ENCODE assay signal across 10 cellular contexts in genomic region chr12:14630793-14631192, GRCh38.
DNase-seq lines count a peak whose midpoint lies in the region; ATAC-seq and TF ChIP-seq lines count a peak whose summit lies in the region.
"Had no signal": no experiment of that assay in that cellular context is flagged by ENCODE, and none has a peak within 500 bp of the region (broad histone marks: within the 10 kb centered on the region; RNA-seq: fewer than 3 reads in every experiment).

No MANE protein-coding gene starts in this region.

- H2AK5ac ChIP-seq in mesendoderm (ENCODE audit: low read length), result no peak overlapping the region

- H3K27ac ChIP-seq in GM23248, result no peak overlapping the region
- no peak overlapping the region for H3K27ac ChIP-seq in OCI-LY7 (ENCODE audit: low read depth, low read length, poor library complexity, severe bottlenecking)
- no peak overlapping the region for H3K27ac ChIP-seq in mesendoderm (ENCODE audit: low read depth, low read length)
- H3K27ac ChIP-seq in thoracic aorta, result no peak overlapping the region
- no peak overlapping the region for H3K27ac ChIP-seq in right lobe of liver
- H3K27ac ChIP-seq: BLaER1 had no signal

- TF ChIP-seq CTCF in OCI-LY7 (conservative IDR thresholded peaks at IDR 0.05; ENCODE audit: low read length) (no peak), thoracic aorta (IDR thresholded peaks at IDR 0.05) (no peak), right lobe of liver (IDR thresholded peaks at IDR 0.05) (no peak)

- no peak overlapping the region for H4K8ac ChIP-seq in mesendoderm (ENCODE audit: low read depth, low read length)

- no peak overlapping the region for H3K18ac ChIP-seq in mesendoderm (ENCODE audit: low read length)

- no peak overlapping the region for H3K56ac ChIP-seq in mesendoderm (ENCODE audit: low read length)

- no TSS peak for BruUV-seq in OCI-LY7 (replicated peaks; lab: Mats Ljungman, UMichigan)

- H3K9ac ChIP-seq in GM23248 (no peak overlapping the region), mesendoderm (ENCODE audit: low read length) (no peak overlapping the region)
- H3K9ac ChIP-seq: BLaER1 had no signal

- H3K4me1 ChIP-seq in GM23248 (ENCODE audit: insufficient read depth) (peaks cover 5% of the 10 kb centered on the region; the same call in 1 of the 2 replicates), OCI-LY7 (ENCODE audit: insufficient read depth, low read length, poor library complexity, severe bottlenecking) (peaks cover 28% of the 10 kb centered on the region), mesendoderm (ENCODE audit: control insufficient read depth, low read depth, low read length) (no peaks in the 10 kb centered on the region), thoracic aorta (ENCODE audit: control insufficient read depth in 1 of 2, low read depth in 2 of 2) (peaks cover 0 to 8% of the 10 kb centered on the region in 2 donors), right lobe of liver (no peaks in the 10 kb centered on the region)

- 0 out of 2 replicates have a peak overlapping the region, but pooled peaks have one; percentile 3 for H2AFZ ChIP-seq in GM23248
- peak overlapping the region; percentile 36; the same call in 1 of the 2 replicates for H2AFZ ChIP-seq in OCI-LY7 (ENCODE audit: low read length)

- intact Hi-C loops in OCI-LY7 (cut with micrococcal nuclease; ENCODE audit: unreplicated experiment) (loop anchor here (1.0 to 5.0 kb wide), 5 partner anchors 34 to 393 kb away; no protein-coding TSS in a partner anchor), right lobe of liver (cut with DNase I) (no loop called here)

- H3K79me2 ChIP-seq in GM23248 (ENCODE audit: insufficient read depth), result no peaks in the 10 kb centered on the region
- H3K79me2 ChIP-seq in OCI-LY7 (ENCODE audit: insufficient read depth, low read depth, low read length), result no peaks in the 10 kb centered on the region
- no peaks in the 10 kb centered on the region for H3K79me2 ChIP-seq in mesendoderm (ENCODE audit: control insufficient read depth, insufficient read depth, low read length)

- H4K20me1 ChIP-seq in GM23248 (ENCODE audit: insufficient read depth) (no peaks in the 10 kb centered on the region), OCI-LY7 (ENCODE audit: insufficient read depth, low read length) (no peaks in the 10 kb centered on the region)
- H4K20me1 ChIP-seq: BLaER1 had no signal

- no peak overlapping the region for H4K5ac ChIP-seq in mesendoderm (ENCODE audit: low read length)

- 6 to 10% methylated on average over 3 of the region's 3 CpGs for WGBS in GM23248 (ENCODE audit: low coverage in 1 of 2, low lambda C conversion rate in 2 of 2, missing lambda C conversion rate in 2 of 2), 2 experiments
- no CpG with 5 or more reads among the region's 3 CpGs for WGBS in mesendoderm (ENCODE audit: extremely low coverage, insufficient coverage, low lambda C conversion rate)
- WGBS in right lobe of liver (ENCODE audit: insufficient coverage, low coverage, low lambda C conversion rate, missing lambda C conversion rate), result 23% methylated on average over 3 of the region's 3 CpGs

- ATAC-seq in thoracic aorta (ENCODE audit: insufficient number of reproducible peaks, low FRiP score, low read depth), result peak; percentile 11
- no peak for ATAC-seq in right lobe of liver

- H3K9me2 ChIP-seq in GM23248 (ENCODE audit: insufficient read depth) (no peaks in the 10 kb centered on the region), OCI-LY7 (ENCODE audit: insufficient read depth, low read length) (no peaks in the 10 kb centered on the region)

- POLR2A ChIA-PET in OCI-LY7 (lab: Charles Lee), result no interaction called here

- H3K27me3 ChIP-seq in GM23248 (replicated peaks; ENCODE audit: insufficient read depth), result peaks cover 5% of the 10 kb centered on the region; the same call in 1 of the 2 replicates
- H3K27me3 ChIP-seq in mesendoderm (ENCODE audit: insufficient read depth, low read length, poor library complexity), result no peaks in the 10 kb centered on the region
- no peaks in the 10 kb centered on the region for H3K27me3 ChIP-seq in thoracic aorta (replicated peaks; ENCODE audit: insufficient read depth)
- H3K27me3 ChIP-seq in right lobe of liver, result no peaks in the 10 kb centered on the region
- H3K27me3 ChIP-seq: BLaER1 had no signal

- DNase-seq in GM23248, result no peak
- DNase-seq in OCI-LY7 (ENCODE audit: low spot score), result no peak
- DNase-seq in mesendoderm, result peak; percentile 31
- no peak for DNase-seq in thoracic aorta (ENCODE audit: low spot score)
- DNase-seq in DMS153 (lab: John Stamatoyannopoulos, UW), result no peak
- DNase-seq in right lobe of liver, result no peak
- no peak for DNase-seq in DMS 273 treated with DMSO at 0.1 percent for 48 hours (lab: John Stamatoyannopoulos, UW)
- DNase-seq: 8988T had no signal

- H3K4me3 ChIP-seq in GM23248 (no peak overlapping the region), OCI-LY7 (ENCODE audit: low read depth, low read length, poor library complexity, severe bottlenecking) (no peak overlapping the region), mesendoderm (ENCODE audit: low read length) (no peak overlapping the region), thoracic aorta (no peak overlapping the region), right lobe of liver (no peak overlapping the region)
- H3K4me3 ChIP-seq: BLaER1, GM12878 had no signal

- in situ Hi-C loops in GM23248 (cut with MboI), result no loop called here

- H3K9me3 ChIP-seq in GM23248 (ENCODE audit: low read depth), result no peaks in the 10 kb centered on the region
- peaks cover 6% of the 10 kb centered on the region; the same call in 1 of the 2 replicates for H3K9me3 ChIP-seq in OCI-LY7 (ENCODE audit: low read length)
- no peaks in the 10 kb centered on the region for H3K9me3 ChIP-seq in thoracic aorta
- no peaks in the 10 kb centered on the region for H3K9me3 ChIP-seq in right lobe of liver
- H3K9me3 ChIP-seq: BLaER1 had no signal

- no peaks in the 10 kb centered on the region for H3F3A ChIP-seq in GM23248 (ENCODE audit: insufficient read depth)

- CTCF ChIA-PET in OCI-LY7 (lab: Charles Lee; ENCODE audit: unreplicated experiment), result no interaction called here

- H3K23ac ChIP-seq in mesendoderm (ENCODE audit: low read length), result no peak overlapping the region

- H3K36me3 ChIP-seq in GM23248 (ENCODE audit: low read depth) (no peaks in the 10 kb centered on the region), OCI-LY7 (ENCODE audit: insufficient read depth, low read length) (no peaks in the 10 kb centered on the region), mesendoderm (ENCODE audit: control insufficient read depth, insufficient read depth, low read length) (no peaks in the 10 kb centered on the region), thoracic aorta (no peaks in the 10 kb centered on the region), right lobe of liver (no peaks in the 10 kb centered on the region)
- H3K36me3 ChIP-seq: BLaER1 had no signal

- no peak overlapping the region for H2BK5ac ChIP-seq in mesendoderm (ENCODE audit: low read length)

- no peak overlapping the region for H2BK15ac ChIP-seq in mesendoderm (replicated peaks; ENCODE audit: low read depth)

- H3K79me1 ChIP-seq in mesendoderm (ENCODE audit: low read length), result no peaks in the 10 kb centered on the region

- H3K4ac ChIP-seq in mesendoderm (ENCODE audit: low read depth, low read length), result no peak overlapping the region

- no peak overlapping the region for H2BK120ac ChIP-seq in mesendoderm (ENCODE audit: low read depth, low read length)

- H3K4me2 ChIP-seq in GM23248 (ENCODE audit: unreplicated experiment), result no peak overlapping the region
- H3K4me2 ChIP-seq in OCI-LY7 (ENCODE audit: low read length), result no peak overlapping the region
- H3K4me2 ChIP-seq in mesendoderm (ENCODE audit: low read length), result no peak overlapping the region
- H3K4me2 ChIP-seq: BLaER1 had no signal

- no peak for TF ChIP-seq POLR2A in right lobe of liver (IDR thresholded peaks at IDR 0.05)
